In the genomic region with DNA sequence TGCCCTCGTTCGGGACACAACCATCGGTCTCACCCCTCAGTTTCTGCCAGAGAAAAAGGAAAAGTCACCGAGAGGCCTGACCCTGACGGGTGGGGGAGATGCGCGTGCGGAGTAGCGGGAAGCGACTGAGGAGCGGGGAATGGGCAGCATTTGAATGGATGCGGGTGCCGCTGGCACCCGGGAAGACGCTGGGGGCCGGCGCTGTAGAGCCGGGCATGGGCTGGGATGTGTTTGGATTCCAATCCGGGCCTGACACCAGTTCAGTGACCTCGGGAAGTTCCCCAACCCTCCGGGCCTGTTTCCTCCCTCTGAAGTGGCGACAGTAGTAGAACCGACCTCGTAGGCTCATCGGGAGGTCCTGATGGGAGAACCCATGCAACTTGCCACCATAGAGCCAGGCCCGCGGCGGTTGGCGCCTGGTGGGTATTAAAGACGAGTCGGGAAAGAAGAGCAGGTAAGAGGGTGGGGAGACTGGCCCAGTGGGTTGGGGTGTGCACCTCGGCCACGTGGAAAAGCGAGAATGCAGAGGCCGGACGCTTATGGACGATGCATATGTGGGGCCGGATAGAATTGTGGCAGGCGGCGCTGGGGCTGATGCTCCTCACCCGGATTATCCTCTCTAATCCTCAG, we compare ENCODE assay signal across 8 cellular contexts.
DNase-seq lines count a peak whose midpoint lies in the region; ATAC-seq and TF ChIP-seq lines count a peak whose summit lies in the region.

No MANE protein-coding gene starts in this region.

- peaks cover 22% of the 10 kb centered on the region for H3K36me3 Mint-ChIP-seq in effector memory CD8-positive, alpha-beta T cell (ENCODE audit: insufficient read depth)

- H3K27me3 ChIP-seq in muscle layer of duodenum (ENCODE audit: low read depth, low read length): no peaks in the 10 kb centered on the region

- H3K4me1 Mint-ChIP-seq in effector memory CD8-positive, alpha-beta T cell (ENCODE audit: low read depth in 2 of 2): peaks cover 33 to 34% of the 10 kb centered on the region in 2 donors

- DNase-seq in NCI-H146 (lab: John Stamatoyannopoulos, UW) (peak; percentile 58), NCI-H146 treated with DMSO at 0.1 percent for 48 hours (lab: John Stamatoyannopoulos, UW; ENCODE audit: unreplicated experiment) (no peak), GOT3 (lab: John Stamatoyannopoulos, UW) (no peak)
- peak; percentile 25 to 50 (median 35) for DNase-seq in effector memory CD8-positive, alpha-beta T cell
- DNase-seq in stimulated activated naive CD4-positive, alpha-beta T cell treated with Interleukin-2 at 50 U/mL for 16 hours (lab: John Stamatoyannopoulos, UW): peak; percentile 53

- peaks cover 0 to 12% of the 10 kb centered on the region in 2 donors for H3K4me1 ChIP-seq in muscle layer of duodenum (ENCODE audit: control insufficient read depth in 1 of 2, insufficient read depth in 2 of 2, low read length in 2 of 2)

- H3K27me3 Mint-ChIP-seq in effector memory CD8-positive, alpha-beta T cell: no peaks in the 10 kb centered on the region

- peak overlapping the region; percentile 84 for H3K27ac ChIP-seq in VCaP
- peak overlapping the region; percentile 90 for H3K27ac ChIP-seq in muscle layer of duodenum (ENCODE audit: low read length)

- H3K4me3 Mint-ChIP-seq in effector memory CD8-positive, alpha-beta T cell: peak overlapping the region; percentile 96

- H3K27ac Mint-ChIP-seq in effector memory CD8-positive, alpha-beta T cell: peak overlapping the region; percentile 91 to 95

- H3K9me3 ChIP-seq in muscle layer of duodenum (ENCODE audit: control insufficient read depth in 1 of 2, low read length in 2 of 2): no peaks in the 10 kb centered on the region

- no peaks in the 10 kb centered on the region for H3K9me3 Mint-ChIP-seq in effector memory CD8-positive, alpha-beta T cell

- H3K36me3 ChIP-seq in muscle layer of duodenum (ENCODE audit: control insufficient read depth in 1 of 2, insufficient read depth in 2 of 2, low read length in 2 of 2): no peaks in the 10 kb centered on the region

- no peak for TF ChIP-seq CTCF in VCaP (conservative IDR thresholded peaks at IDR 0.05)

- ATAC-seq in HG03135 (IDR thresholded peaks at IDR 0.05; ENCODE audit: unreplicated experiment): peak; percentile 13
- ATAC-seq in effector memory CD8-positive, alpha-beta T cell (replicated peaks): peak; percentile 21

- peak overlapping the region; percentile 70 to 90 for H3K4me3 ChIP-seq in muscle layer of duodenum (ENCODE audit: low read depth in 1 of 2, low read length in 2 of 2)

Comparison
In these comparisons a context has a peak if more than half of its experiments do, and no peak if none do; other contexts are left out.
1. DNase-seq: peak in NCI-H146 (single experiment), effector memory CD8-positive, alpha-beta T cell (3 of 3) and stimulated activated naive CD4-positive, alpha-beta T cell treated with Interleukin-2 at 50 U/mL for 16 hours (single experiment); none in NCI-H146 treated with DMSO at 0.1 percent for 48 hours (single experiment) and GOT3 (single experiment).